ENCODE assay signal across 1 cellular context in the genomic region with DNA sequence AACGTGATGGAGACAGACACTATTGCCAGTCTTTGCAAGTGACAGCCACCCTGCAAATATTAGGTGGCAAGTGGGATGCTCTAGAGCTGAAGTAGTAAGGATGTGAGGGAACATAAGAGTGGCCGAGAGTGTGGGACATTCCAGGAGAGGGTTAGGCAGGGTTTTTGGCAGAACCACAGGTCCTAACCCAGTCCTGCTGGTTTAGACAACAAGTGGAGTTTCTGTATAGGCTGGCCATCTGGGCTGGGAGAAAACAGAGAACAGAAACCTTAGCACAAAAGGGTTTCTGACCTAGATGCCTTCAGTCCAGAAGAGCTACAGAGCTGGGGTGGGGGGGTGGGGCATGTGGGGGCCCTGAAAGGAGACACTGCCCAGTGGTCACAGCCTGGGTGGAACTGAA.
TF ChIP-seq lines count a peak whose summit lies in the region.

No MANE protein-coding gene starts in this region.

TF ChIP-seq in H1, 55 proteins besides CTCF, POLR2A, EP300 and RAD21:
- no peak for TF ChIP-seq PHF8 (conservative IDR thresholded peaks at IDR 0.05; ENCODE audit: low read depth, low read length)
- TF ChIP-seq JUN (IDR thresholded peaks at IDR 0.05; ENCODE audit: low read depth, low read length): no peak
- no peak for TF ChIP-seq NANOG (IDR thresholded peaks at IDR 0.05; ENCODE audit: insufficient read depth, low read depth, low read length, poor library complexity, severe bottlenecking)
- no peak for TF ChIP-seq SP1 (IDR thresholded peaks at IDR 0.05; ENCODE audit: low read depth, low read length)
- TF ChIP-seq HDAC6 (IDR thresholded peaks at IDR 0.05; ENCODE audit: low read depth, low read length): no peak
